In genomic region chr7:13181221-13181620, GRCh38 we compare ENCODE assay signal across 1 cellular context.
TF ChIP-seq lines count a peak whose summit lies in the region.

No MANE protein-coding gene starts in this region.

TF ChIP-seq in SK-N-SH, 30 proteins besides CTCF, POLR2A, EP300 and RAD21 (continued from another document):
- no peak for TF ChIP-seq USF2 (IDR thresholded peaks at IDR 0.05; ENCODE audit: borderline replicate concordance, low read depth, low read length)
- no peak for TF ChIP-seq MXI1 (IDR thresholded peaks at IDR 0.05; ENCODE audit: low read depth, low read length)
- TF ChIP-seq SMC3 (IDR thresholded peaks at IDR 0.05; ENCODE audit: low read depth, low read length) = no peak
- no peak for TF ChIP-seq RXRA (IDR thresholded peaks at IDR 0.05; ENCODE audit: borderline replicate concordance, low read depth)
- TF ChIP-seq PBX3 (IDR thresholded peaks at IDR 0.05) = no peak
- TF ChIP-seq GABPA (IDR thresholded peaks at IDR 0.05; ENCODE audit: low read depth) = no peak
- TF ChIP-seq SIN3A (IDR thresholded peaks at IDR 0.05; ENCODE audit: borderline replicate concordance, low read depth, low read length) = no peak
- TF ChIP-seq FOXM1 (IDR thresholded peaks at IDR 0.05; ENCODE audit: low read depth) = no peak
- TF ChIP-seq FOXJ3 (CRISPR knock-in tag; IDR thresholded peaks at IDR 0.05) = no peak
- no peak for TF ChIP-seq ELF1 (IDR thresholded peaks at IDR 0.05)
